Comparison of ENCODE assay signal across 8 cellular contexts in genomic region chr11:119065369-119065768, GRCh38. TPM values are rescaled to one million over a fixed set of nuclear protein-coding genes. Genes with fewer than 3 reads are reported as not detected.
DNase-seq lines count a peak whose midpoint lies in the region; ATAC-seq and TF ChIP-seq lines count a peak whose summit lies in the region.

No MANE protein-coding gene starts in this region.

- BruUV-seq in Panc1 (replicated peaks; lab: Mats Ljungman, UMichigan) = no TSS peak

- TF ChIP-seq CTCF in Panc1 (IDR thresholded peaks at IDR 0.05) (peak; percentile 85; the same call in 1 of the 2 replicates), omental fat pad (IDR thresholded peaks at IDR 0.05) (no peak)

- H3K4me3 Mint-ChIP-seq in activated naive CD4-positive, alpha-beta T cell treated with anti-CD3 and anti-CD28 coated beads, Interleukin-2, amount 10 ng/mL, durations not matched to agents 7 days and 5 days = peak overlapping the region; percentile 50

- no peaks in the 10 kb centered on the region; the same call in 1 of the 2 replicates for H3K36me3 ChIP-seq in Panc1 (ENCODE audit: control insufficient read depth, insufficient read depth, low read length)

- ATAC-seq in Panc1 (0 out of 2 replicates have a peak, but pooled peaks have one; percentile 34), omental fat pad (ENCODE audit: low FRiP score) (no peak), GM19452 (IDR thresholded peaks at IDR 0.05; ENCODE audit: unreplicated experiment) (no peak)

- H3K27ac ChIP-seq in Panc1 (ENCODE audit: low read length) = no peak overlapping the region

- H3K27me3 ChIP-seq in Panc1 (ENCODE audit: control insufficient read depth, insufficient read depth, low read length) = no peaks in the 10 kb centered on the region

- no peaks in the 10 kb centered on the region for H3K27me3 Mint-ChIP-seq in activated naive CD4-positive, alpha-beta T cell treated with anti-CD3 and anti-CD28 coated beads, Interleukin-2, amount 10 ng/mL, durations not matched to agents 7 days and 5 days

- H3K4me1 Mint-ChIP-seq in activated naive CD4-positive, alpha-beta T cell treated with anti-CD3 and anti-CD28 coated beads, Interleukin-2, amount 10 ng/mL, durations not matched to agents 7 days and 5 days = peaks cover 49% of the 10 kb centered on the region

- no peaks in the 10 kb centered on the region for H3K9me3 ChIP-seq in Panc1 (ENCODE audit: control insufficient read depth, insufficient read depth, low read depth, low read length)

- H3K36me3 Mint-ChIP-seq in activated naive CD4-positive, alpha-beta T cell treated with anti-CD3 and anti-CD28 coated beads, Interleukin-2, amount 10 ng/mL, durations not matched to agents 7 days and 5 days = peaks cover 11% of the 10 kb centered on the region

- intact Hi-C loops in Panc1 (cut with micrococcal nuclease; ENCODE audit: unreplicated experiment) = no loop called here

- POLR2A ChIA-PET in Panc1 (lab: Charles Lee) = no interaction called here

- DNase-seq in stimulated activated CD4-positive, alpha-beta T cell treated with anti-CD3 and anti-CD28 coated beads, Interleukin-12 subunit alpha, Interleukin-12 subunit beta, amount 100 ng/mL, for 48 hours (ENCODE audit: low read depth in 2 of 3, low spot score in 1 of 3) = peak in 2 of 3 donors; percentile 21 to 37
- no peak for DNase-seq in stimulated activated CD4-positive, alpha-beta T cell treated with anti-CD3 and anti-CD28 coated beads, Interleukin-12 subunit alpha, Interleukin-12 subunit beta, amount 100 ng/mL, for 4 hours
- DNase-seq in Panc1 (ENCODE audit: low read depth, low spot score) (no peak), lung microvascular endothelial cell (ENCODE audit: low read depth in 2 of 2) (peak; percentile 55 to 58), omental fat pad (ENCODE audit: low spot score) (no peak), cerebellar nuclear complex (lab: John Stamatoyannopoulos, UW) (no peak)
- DNase-seq in activated naive CD4-positive, alpha-beta T cell treated with anti-CD3 and anti-CD28 coated beads, Interleukin-2, amount 10 ng/mL, durations not matched to agents 7 days and 5 days = peak; percentile 72

- peak overlapping the region; percentile 45 for H3K27ac Mint-ChIP-seq in activated naive CD4-positive, alpha-beta T cell treated with anti-CD3 and anti-CD28 coated beads, Interleukin-2, amount 10 ng/mL, durations not matched to agents 7 days and 5 days

- CTCF ChIA-PET in Panc1 (lab: Charles Lee) = no interaction called here
- CTCF ChIA-PET in activated naive CD4-positive, alpha-beta T cell treated with anti-CD3 and anti-CD28 coated beads, Interleukin-2, amount 10 ng/mL, durations not matched to agents 7 days and 5 days (lab: Charles Lee) = interaction anchor here (0.8 to 1.5 kb wide), 9 partner anchors 10 to 258 kb away, joined by 3 to 10 read pairs (median 4); partner anchors contain the start of genes DPAGT1, HMBS and NLRX1

- H3K9me3 Mint-ChIP-seq in activated naive CD4-positive, alpha-beta T cell treated with anti-CD3 and anti-CD28 coated beads, Interleukin-2, amount 10 ng/mL, durations not matched to agents 7 days and 5 days = no peaks in the 10 kb centered on the region

- no peak overlapping the region for H3K4me3 ChIP-seq in Panc1 (ENCODE audit: low read depth in 2 of 2, low read length in 2 of 2)

- peaks cover 8% of the 10 kb centered on the region; the same call in 1 of the 2 replicates for H3K4me1 ChIP-seq in Panc1 (ENCODE audit: control insufficient read depth, insufficient read depth, low read length)

- in situ Hi-C loops in Panc1 (cut with HindIII; ENCODE audit: low pct_unique_long_range_greater_than_20kb, low sequenced_read_pairs) = no loop called here

RNA-seq across cellular contexts. Expression of gene VPS11, which starts 2.2 kb away (rescaled TPM):
- total RNA-seq in Panc1 (2021; ENCODE audit: unreplicated experiment) (28.2 TPM), lung microvascular endothelial cell (17.0 and 23.4 TPM in 2 replicates), omental fat pad (10 to 100 TPM; 31.5 to 39.2 (median 32.7) TPM)
- 28.5 TPM for polyA plus RNA-seq in Panc1 (2012; ENCODE audit: insufficient read length)

RNA-seq across cellular contexts. Expression of gene HYOU1, which starts 8.4 kb away (rescaled TPM):
- total RNA-seq in Panc1 (2021; ENCODE audit: unreplicated experiment) (268 TPM), lung microvascular endothelial cell (118 and 150 TPM in 2 replicates), omental fat pad (10 to 100 TPM; 43.5 to 94.4 (median 63.7) TPM)
- polyA plus RNA-seq in Panc1 (2012; ENCODE audit: insufficient read length) = 193 TPM

RNA-seq across cellular contexts. Expression of gene HMBS, which starts 19.3 kb away (rescaled TPM):
- 61.6 TPM for total RNA-seq in Panc1 (2021; ENCODE audit: unreplicated experiment)
- 55.6 TPM for polyA plus RNA-seq in Panc1 (2012; ENCODE audit: insufficient read length)
- 3.0 and 4.6 TPM in 2 replicates for total RNA-seq in lung microvascular endothelial cell
- total RNA-seq in omental fat pad = 10 to 100 TPM in 1 of 4 donors, 1 to 10 TPM in 3; 7.2 to 11.7 (median 8.5) TPM

RNA-seq across cellular contexts. Expression of gene SLC37A4, which starts 34.7 kb away (rescaled TPM):
- total RNA-seq in Panc1 (2021; ENCODE audit: unreplicated experiment) = 33.2 TPM
- polyA plus RNA-seq in Panc1 (2012; ENCODE audit: insufficient read length) = 18.8 TPM
- total RNA-seq in lung microvascular endothelial cell = 9.9 and 10.2 TPM in 2 replicates
- total RNA-seq in omental fat pad = 10 to 100 TPM; 11.6 to 18.4 (median 14.0) TPM

RNA-seq across cellular contexts. Expression of gene DPAGT1, which starts 36.3 kb away (rescaled TPM):
- 72.1 TPM for total RNA-seq in Panc1 (2021; ENCODE audit: unreplicated experiment)
- 63.4 TPM for polyA plus RNA-seq in Panc1 (2012; ENCODE audit: insufficient read length)
- total RNA-seq in lung microvascular endothelial cell = 10.7 and 16.3 TPM in 2 replicates
- 10 to 100 TPM; 23.0 to 34.0 (median 28.5) TPM for total RNA-seq in omental fat pad

Comparison
In these comparisons a context has a peak if more than half of its experiments do, and no peak if none do; other contexts are left out.
1. DNase-seq: peak in stimulated activated CD4-positive, alpha-beta T cell treated with anti-CD3 and anti-CD28 coated beads, Interleukin-12 subunit alpha, Interleukin-12 subunit beta, amount 100 ng/mL, for 48 hours (2 of 3), activated naive CD4-positive, alpha-beta T cell treated with anti-CD3 and anti-CD28 coated beads, Interleukin-2, amount 10 ng/mL, durations not matched to agents 7 days and 5 days (single experiment) and lung microvascular endothelial cell (2 of 2); none in stimulated activated CD4-positive, alpha-beta T cell treated with anti-CD3 and anti-CD28 coated beads, Interleukin-12 subunit alpha, Interleukin-12 subunit beta, amount 100 ng/mL, for 4 hours (single experiment), Panc1 (single experiment), omental fat pad (single experiment) and cerebellar nuclear complex (0 of 2).